27 cellular contexts compared by ENCODE assay signal in genomic region chr2:168462543-168463045, GRCh38.
"Had no signal": no experiment of that assay in that cellular context is flagged by ENCODE, and none has a peak within 500 bp of the region (broad histone marks: within the 10 kb centered on the region; RNA-seq: fewer than 3 reads in every experiment).

No MANE protein-coding gene starts in this region.

- H3K9me3 Mint-ChIP-seq: activated CD4-positive, alpha-beta memory T cell treated with anti-CD3 and anti-CD28 coated beads for 36 hours; activated naive CD4-positive, alpha-beta T cell treated with anti-CD3 and anti-CD28 coated beads for 36 hours; activated naive CD8-positive, alpha-beta T cell treated with anti-CD3 and anti-CD28 coated beads, Interleukin-2, amount 10 ng/mL, durations not matched to agents 7 days and 5 days; central memory CD8-positive, alpha-beta T cell; effector memory CD8-positive, alpha-beta T cell; natural killer cell; type B pancreatic cell had no signal

- H3K27me3 ChIP-seq: breast epithelium, colonic mucosa, dorsolateral prefrontal cortex, gastrocnemius medialis, neutrophil, ovary, spleen, testis, vagina had no signal

- H3K27me3 Mint-ChIP-seq: activated CD4-positive, alpha-beta memory T cell treated with anti-CD3 and anti-CD28 coated beads for 36 hours; activated naive CD8-positive, alpha-beta T cell treated with anti-CD3 and anti-CD28 coated beads, Interleukin-2, amount 10 ng/mL, durations not matched to agents 7 days and 5 days; central memory CD8-positive, alpha-beta T cell; type B pancreatic cell had no signal

- H3K4me3 Mint-ChIP-seq: activated CD4-positive, alpha-beta memory T cell treated with anti-CD3 and anti-CD28 coated beads for 36 hours; activated naive CD4-positive, alpha-beta T cell treated with anti-CD3 and anti-CD28 coated beads for 36 hours; activated naive CD8-positive, alpha-beta T cell treated with anti-CD3 and anti-CD28 coated beads, Interleukin-2, amount 10 ng/mL, durations not matched to agents 7 days and 5 days; central memory CD8-positive, alpha-beta T cell; effector memory CD8-positive, alpha-beta T cell; natural killer cell had no signal

- H3K9me3 ChIP-seq: breast epithelium, colonic mucosa, gastrocnemius medialis, left ventricle myocardium inferior, neutrophil, ovary, prostate gland, spleen, testis, vagina had no signal

- DNase-seq: activated CD4-positive, alpha-beta memory T cell treated with anti-CD3 and anti-CD28 coated beads for 36 hours; activated CD4-positive, alpha-beta T cell treated with anti-CD3 and anti-CD28 coated beads for 48 hours; activated naive CD4-positive, alpha-beta T cell treated with anti-CD3 and anti-CD28 coated beads for 36 hours; activated naive CD8-positive, alpha-beta T cell treated with anti-CD3 and anti-CD28 coated beads, Interleukin-2, amount 10 ng/mL, durations not matched to agents 7 days and 5 days; activated T-cell treated with anti-CD3 and anti-CD28 coated beads, Interleukin-2, amount 50 U/mL, for 48 hours; amniotic stem cell; colonic mucosa; dorsolateral prefrontal cortex; effector memory CD8-positive, alpha-beta T cell; gastrocnemius medialis; head of caudate nucleus; hypothalamus; left ventricle myocardium inferior; mammary epithelial cell; midbrain; natural killer cell; ovary; spleen; stimulated activated CD4-positive, alpha-beta T cell treated with anti-CD3 and anti-CD28 coated beads, Interleukin-4, amount 100 ng/mL, for 1 hour; stimulated activated naive CD4-positive, alpha-beta T cell; testis had no signal

- H3K4me3 ChIP-seq: breast epithelium, colonic mucosa, dorsolateral prefrontal cortex, gastrocnemius medialis, left ventricle myocardium inferior, ovary, prostate gland, spleen, testis, vagina had no signal

- H3K27ac Mint-ChIP-seq: activated CD4-positive, alpha-beta memory T cell treated with anti-CD3 and anti-CD28 coated beads for 36 hours; activated naive CD4-positive, alpha-beta T cell treated with anti-CD3 and anti-CD28 coated beads for 36 hours; activated naive CD8-positive, alpha-beta T cell treated with anti-CD3 and anti-CD28 coated beads, Interleukin-2, amount 10 ng/mL, durations not matched to agents 7 days and 5 days; effector memory CD8-positive, alpha-beta T cell; type B pancreatic cell had no signal

- H3K36me3 ChIP-seq: breast epithelium, colonic mucosa, gastrocnemius medialis, left ventricle myocardium inferior, neutrophil, ovary, prostate gland, spleen, vagina had no signal

- H3K4me1 ChIP-seq: breast epithelium had no signal

- H3K27ac ChIP-seq: breast epithelium, colonic mucosa, dorsolateral prefrontal cortex, gastrocnemius medialis, left ventricle myocardium inferior, neutrophil, ovary, prostate gland, spleen, testis, vagina had no signal

- H3K36me3 Mint-ChIP-seq: activated CD4-positive, alpha-beta memory T cell treated with anti-CD3 and anti-CD28 coated beads for 36 hours; natural killer cell had no signal
